ENCODE assay signal across 19 cellular contexts in genomic region chr1:1528639-1529267, GRCh38.
"Had no signal": no experiment of that assay in that cellular context is flagged by ENCODE, and none has a peak within 500 bp of the region (broad histone marks: within the 10 kb centered on the region; RNA-seq: fewer than 3 reads in every experiment).

No MANE protein-coding gene starts in this region.

- ATAC-seq: gastroesophageal sphincter; naive thymus-derived CD4-positive, alpha-beta T cell; pancreas; stimulated activated naive CD8-positive, alpha-beta T cell treated with anti-CD3 and anti-CD28 coated beads, Interleukin-15, Interleukin-2, amounts not matched to agents 100 U/mL and 50 U/mL, for 24 hours had no signal

- H3K4me1 ChIP-seq: esophagus squamous epithelium, pancreas, suprapubic skin, upper lobe of left lung, uterus had no signal

- H3K27ac Mint-ChIP-seq: immature natural killer cell; naive thymus-derived CD4-positive, alpha-beta T cell; progenitor cell of endocrine pancreas had no signal

- H3K27ac ChIP-seq: esophagus squamous epithelium, gastroesophageal sphincter, pancreas, suprapubic skin, tibial artery, upper lobe of left lung, uterus had no signal

- H3K4me1 Mint-ChIP-seq: immature natural killer cell; naive thymus-derived CD4-positive, alpha-beta T cell had no signal

- H3K4me3 Mint-ChIP-seq: immature natural killer cell; naive thymus-derived CD4-positive, alpha-beta T cell had no signal

- H3K27me3 Mint-ChIP-seq: naive thymus-derived CD4-positive, alpha-beta T cell; progenitor cell of endocrine pancreas had no signal

- H3K4me3 ChIP-seq: esophagus squamous epithelium, gastroesophageal sphincter, left ventricle myocardium inferior, lung, pancreas, smooth muscle cell, suprapubic skin, tibial artery, upper lobe of left lung, uterus had no signal

- H3K9me3 ChIP-seq: pancreas had no signal

- DNase-seq: effector memory CD4-positive, alpha-beta T cell; esophagus squamous epithelium; foreskin fibroblast; glutamatergic neuron; immature natural killer cell; left ventricle myocardium inferior; mesendoderm; naive thymus-derived CD4-positive, alpha-beta T cell; stimulated activated CD4-positive, alpha-beta T cell treated with anti-CD3 and anti-CD28 coated beads, Interleukin-2, amount 100 ng/mL, for 48 hours; stimulated activated naive CD8-positive, alpha-beta T cell treated with anti-CD3 and anti-CD28 coated beads, Interleukin-15, Interleukin-2, amounts not matched to agents 100 U/mL and 50 U/mL, for 24 hours; tibial artery; uterus had no signal

- H3K36me3 ChIP-seq: uterus had no signal

- H3K27me3 ChIP-seq: esophagus squamous epithelium, gastroesophageal sphincter, pancreas, suprapubic skin, tibial artery, upper lobe of left lung, uterus had no signal
